In genomic region chr14:54762296-54762695, GRCh38 we compare ENCODE assay signal across 21 cellular contexts.
A peak's percentile ranks its signal among the peaks of the same experiment; 100 is the strongest.
DNase-seq lines count a peak whose midpoint lies in the region; ATAC-seq and TF ChIP-seq lines count a peak whose summit lies in the region.
"Had no signal": no experiment of that assay in that cellular context is flagged by ENCODE, and none has a peak within 500 bp of the region (broad histone marks: within the 10 kb centered on the region; RNA-seq: fewer than 3 reads in every experiment).

No MANE protein-coding gene starts in this region.

- H2AFZ ChIP-seq in SK-N-SH (ENCODE audit: low read depth) (no peak overlapping the region), smooth muscle cell (ENCODE audit: low read depth) (no peak overlapping the region)
- H2AFZ ChIP-seq: neural progenitor cell had no signal

- POLR2A ChIA-PET in SK-N-SH (lab: Yijun Ruan, JAX), result no interaction called here

- no peaks in the 10 kb centered on the region for H4K20me1 ChIP-seq in SK-N-SH (ENCODE audit: insufficient read depth)
- H4K20me1 ChIP-seq in smooth muscle cell (ENCODE audit: low read depth), result no peaks in the 10 kb centered on the region

- no peak for TF ChIP-seq EP300 in SK-N-SH (IDR thresholded peaks at IDR 0.05; ENCODE audit: borderline replicate concordance in 1 of 2, low read depth in 1 of 2, low read length in 1 of 2)

- H3K36me3 ChIP-seq in SK-N-SH (replicated peaks in 1 of 2; ENCODE audit: control insufficient read depth in 1 of 2, insufficient read depth in 2 of 2, low read length in 1 of 2) (peaks cover 31 to 43% of the 10 kb centered on the region in 2 experiments), ascending aorta (peaks cover 56 to 76% of the 10 kb centered on the region in 2 donors), smooth muscle cell (ENCODE audit: low read depth) (peaks cover 12% of the 10 kb centered on the region), colonic mucosa (no peaks in the 10 kb centered on the region)
- H3K36me3 ChIP-seq: neural progenitor cell had no signal

- peaks cover 3% of the 10 kb centered on the region; the same call in 1 of the 2 replicates for H3K79me2 ChIP-seq in SK-N-SH (ENCODE audit: insufficient read depth)
- no peaks in the 10 kb centered on the region for H3K79me2 ChIP-seq in smooth muscle cell (ENCODE audit: low read depth)

- ATAC-seq in SK-N-SH treated with all-trans-retinoic acid at 6 μM for 48 hours (no peak), Right ventricle myocardium inferior (no peak)
- ATAC-seq: esophagus mucosa had no signal

- H3K9me3 ChIP-seq in SK-N-SH, result no peaks in the 10 kb centered on the region
- H3K9me3 ChIP-seq in ascending aorta, result no peaks in the 10 kb centered on the region
- no peaks in the 10 kb centered on the region for H3K9me3 ChIP-seq in smooth muscle cell (replicated peaks; ENCODE audit: low read depth)
- H3K9me3 ChIP-seq in colonic mucosa, result no peaks in the 10 kb centered on the region
- H3K9me3 ChIP-seq: heart right ventricle, left ventricle myocardium inferior had no signal

- no peak overlapping the region for H3K9ac ChIP-seq in SK-N-SH
- no peak overlapping the region for H3K9ac ChIP-seq in smooth muscle cell (ENCODE audit: low read depth)
- no peak overlapping the region for H3K9ac ChIP-seq in colonic mucosa (ENCODE audit: low read depth in 2 of 2, low read length in 2 of 2)
- H3K9ac ChIP-seq: neural progenitor cell had no signal

- DNase-seq in SK-N-SH (no peak), ascending aorta (ENCODE audit: low spot score in 2 of 2) (no peak), fibroblast of mammary gland (ENCODE audit: low read depth) (peak; percentile 50), smooth muscle cell (lab: John Stamatoyannopoulos, UW; ENCODE audit: unreplicated experiment) (no peak), epidermal melanocyte (ENCODE audit: insufficient read length, low spot score) (no peak), colonic mucosa (no peak), Right ventricle myocardium inferior (ENCODE audit: missing footprints) (no peak)
- DNase-seq: COR-L47; HCEC 1CT; heart right ventricle; left ventricle myocardium inferior; NCI-H1092 treated with DMSO at 0.1 percent for 48 hours; NCI-H2107; NCI-H524; RPMI8226; stimulated activated CD4-positive, alpha-beta T cell treated with anti-CD3 and anti-CD28 coated beads, Interleukin-12 subunit alpha, Interleukin-12 subunit beta, amount 100 ng/mL, for 4 hours; T1000 had no signal

- H3K4me3 ChIP-seq in SK-N-SH (ENCODE audit: low read depth in 2 of 2, low read length in 1 of 2) (no peak overlapping the region), ascending aorta (no peak overlapping the region), fibroblast of mammary gland (ENCODE audit: control insufficient read depth, low read depth, low read length) (no peak overlapping the region), smooth muscle cell (no peak overlapping the region), colonic mucosa (no peak overlapping the region)
- H3K4me3 ChIP-seq: heart right ventricle, left ventricle myocardium inferior, neural progenitor cell had no signal

- H3K4me1 ChIP-seq in SK-N-SH (ENCODE audit: control insufficient read depth in 1 of 2, insufficient read depth in 2 of 2, low read depth in 1 of 2, low read length in 1 of 2) (peaks cover 0 to 10% of the 10 kb centered on the region in 2 experiments; a peak in 1 of 4 replicates), ascending aorta (peaks cover 2 to 4% of the 10 kb centered on the region in 2 donors), smooth muscle cell (ENCODE audit: low read depth) (no peaks in the 10 kb centered on the region), colonic mucosa (peaks cover 7% of the 10 kb centered on the region)

- H3K27me3 ChIP-seq in SK-N-SH (ENCODE audit: insufficient read depth) (no peaks in the 10 kb centered on the region), ascending aorta (no peaks in the 10 kb centered on the region), smooth muscle cell (ENCODE audit: low read depth) (no peaks in the 10 kb centered on the region), colonic mucosa (no peaks in the 10 kb centered on the region)
- H3K27me3 ChIP-seq: heart right ventricle, neural progenitor cell had no signal

- TF ChIP-seq CTCF in SK-N-SH (IDR thresholded peaks at IDR 0.05), result no peak
- no peak for TF ChIP-seq CTCF in ascending aorta (IDR thresholded peaks at IDR 0.05)
- no peak for TF ChIP-seq CTCF in fibroblast of mammary gland (conservative IDR thresholded peaks at IDR 0.05; ENCODE audit: control insufficient read depth, insufficient read depth, low read depth, low read length)
- no peak for TF ChIP-seq CTCF in smooth muscle cell (IDR thresholded peaks at IDR 0.05; ENCODE audit: borderline replicate concordance, insufficient read depth, poor library complexity, severe bottlenecking)
- no peak for TF ChIP-seq CTCF in colonic mucosa (IDR thresholded peaks at IDR 0.05)

- H3F3A ChIP-seq in SK-N-SH (replicated peaks; ENCODE audit: insufficient read depth) (no peaks in the 10 kb centered on the region), smooth muscle cell (ENCODE audit: low read depth) (peaks cover 5% of the 10 kb centered on the region)

- 98% methylated on average over 5 of the region's 5 CpGs for WGBS in SK-N-SH (ENCODE audit: low lambda C conversion rate)
- 76% methylated on average over 5 of the region's 5 CpGs for WGBS in smooth muscle cell (ENCODE audit: low lambda C conversion rate)

- H3K9me2 ChIP-seq in SK-N-SH, result no peaks in the 10 kb centered on the region

- CTCF ChIA-PET in SK-N-SH (lab: Yijun Ruan, JAX), result interaction anchor here (1.2 kb wide), 1 partner anchor 12 kb away, joined by 3 read pairs; no protein-coding TSS in a partner anchor

- intact Hi-C loops in ascending aorta (cut with DNase I) (loop anchor here (10.0 kb wide), 1 partner anchor 47 kb away; no protein-coding TSS in a partner anchor), colonic mucosa (cut with DNase I) (no loop called here), Right ventricle myocardium inferior (cut with DNase I) (no loop called here)

- H3K4me2 ChIP-seq in SK-N-SH, result peak overlapping the region; percentile 7; the same call in 1 of the 2 replicates
- peak overlapping the region; percentile 63 for H3K4me2 ChIP-seq in smooth muscle cell
- H3K4me2 ChIP-seq: neural progenitor cell had no signal

- H3K27ac ChIP-seq in SK-N-SH (ENCODE audit: low read depth in 2 of 2, low read length in 1 of 2), result no peak overlapping the region
- H3K27ac ChIP-seq in ascending aorta, result peak overlapping the region; percentile 62 to 67
- peak overlapping the region; percentile 13 for H3K27ac ChIP-seq in smooth muscle cell (ENCODE audit: low read depth)
- no peak overlapping the region for H3K27ac ChIP-seq in colonic mucosa
- H3K27ac ChIP-seq: 22Rv1, neural progenitor cell had no signal

- TF ChIP-seq RAD21 in SK-N-SH (IDR thresholded peaks at IDR 0.05; ENCODE audit: low read length), result no peak

TF ChIP-seq in SK-N-SH, 30 proteins besides CTCF, POLR2A, EP300 and RAD21 (continues in another document):
- no peak for TF ChIP-seq RCOR1 (IDR thresholded peaks at IDR 0.05; ENCODE audit: low read length)
- no peak for TF ChIP-seq CHD2 (IDR thresholded peaks at IDR 0.05; ENCODE audit: low read length, partially characterized antibody)
- no peak for TF ChIP-seq RXRA (IDR thresholded peaks at IDR 0.05; ENCODE audit: borderline replicate concordance, low read depth)
- no peak for TF ChIP-seq MAX (IDR thresholded peaks at IDR 0.05; ENCODE audit: low read depth)
- TF ChIP-seq IRF3 (IDR thresholded peaks at IDR 0.05; ENCODE audit: low read depth, low read length), result no peak
- no peak for TF ChIP-seq MEF2A (IDR thresholded peaks at IDR 0.05; ENCODE audit: borderline replicate concordance, low read depth)

TF ChIP-seq in SK-N-SH treated with all-trans-retinoic acid at 6 μM for 48 hours, 23 proteins besides CTCF, POLR2A, EP300 and RAD21:
- TF ChIP-seq ZFP30 (CRISPR knock-in tag; IDR thresholded peaks at IDR 0.05) (no peak), OSR1 (CRISPR knock-in tag; IDR thresholded peaks at IDR 0.05) (no peak)
TF ChIP-seq in SK-N-SH treated with all-trans-retinoic acid at 6 μM for 48 hours: peak in this region for 0.

Comparison
In these comparisons a context has a peak if more than half of its experiments do, and no peak if none do; other contexts are left out.
1. H3K27ac ChIP-seq: peak in ascending aorta (2 of 2) and smooth muscle cell (single experiment); none in SK-N-SH (0 of 2) and colonic mucosa (single experiment).